Comparison of ENCODE assay signal across 8 cellular contexts in the genomic region with DNA sequence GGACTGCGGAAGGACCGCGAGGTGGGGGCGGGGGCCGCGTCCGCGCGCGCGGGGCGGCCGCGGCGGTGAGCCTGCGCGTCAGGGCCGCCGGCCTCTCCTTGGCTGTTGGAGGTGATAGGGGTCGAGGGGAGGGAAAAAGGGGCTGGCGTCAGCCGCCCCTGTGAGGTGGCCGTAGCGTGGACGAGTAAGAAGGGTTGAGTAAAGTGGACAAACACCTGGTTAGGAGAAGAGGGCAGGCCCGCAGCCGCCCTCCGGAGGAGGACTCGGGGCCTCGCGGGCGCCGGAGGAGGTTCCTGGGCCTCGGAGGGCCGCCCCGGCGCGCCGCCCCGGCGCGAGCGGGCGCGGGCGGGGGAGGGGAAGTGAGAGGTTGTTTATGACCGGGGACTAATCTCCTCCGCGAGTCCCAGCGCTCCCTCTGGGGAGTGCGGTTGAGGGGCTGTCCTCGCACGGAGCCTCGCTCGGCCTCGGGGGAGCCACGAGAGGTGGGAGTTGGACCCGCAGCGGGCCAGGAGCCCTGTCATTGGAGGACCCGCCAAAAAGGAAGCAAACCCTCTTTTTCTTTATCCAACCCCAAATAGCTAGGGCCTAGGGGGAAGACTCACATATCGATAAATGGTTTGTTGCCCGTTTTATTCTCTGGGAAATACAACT. TPM values are rescaled to one million over a fixed set of nuclear protein-coding genes. Genes with fewer than 3 reads are reported as not detected.
A peak's percentile ranks its signal among the peaks of the same experiment; 100 is the strongest.
DNase-seq lines count a peak whose midpoint lies in the region; ATAC-seq lines count a peak whose summit lies in the region.

No MANE protein-coding gene starts in this region.

- intact Hi-C loops in dendritic cell treated with granulocyte-macrophage colony-stimulating factor and Interleukin-4, amounts not matched to agents 40 ng/mL and 50 ng/mL, for 4 days (cut with micrococcal nuclease) = loop anchor here (1.0 to 5.0 kb wide), 3 partner anchors 109 to 349 kb away; a partner anchor contains a TSS

- DNase-seq in NCI-H146 treated with DMSO at 0.1 percent for 48 hours (lab: John Stamatoyannopoulos, UW; ENCODE audit: unreplicated experiment) = peak; percentile 85
- DNase-seq in NCI-H146 (lab: John Stamatoyannopoulos, UW) = no peak
- peak; percentile 53 to 65 for DNase-seq in NCI-H187 (lab: John Stamatoyannopoulos, UW)
- DNase-seq in activated CD4-positive, alpha-beta T cell treated with anti-CD3 and anti-CD28 coated beads for 48 hours = peak; percentile 85
- peak; percentile 93 for DNase-seq in mesenteric fat pad (ENCODE audit: low spot score)
- DNase-seq in stimulated activated CD8-positive, alpha-beta memory T cell treated with anti-CD3 and anti-CD28 coated beads, Interleukin-12 subunit alpha, Interleukin-12 subunit beta, amount 100 ng/mL, for 24 hours (ENCODE audit: extremely low read depth) = peak; percentile 61

- peaks cover 38% of the 10 kb centered on the region for H3K4me1 Mint-ChIP-seq in dendritic cell treated with granulocyte-macrophage colony-stimulating factor and Interleukin-4, amounts not matched to agents 40 ng/mL and 50 ng/mL, for 4 days (ENCODE audit: low read depth)

- peak overlapping the region; percentile 93 for H3K4me3 Mint-ChIP-seq in dendritic cell treated with granulocyte-macrophage colony-stimulating factor and Interleukin-4, amounts not matched to agents 40 ng/mL and 50 ng/mL, for 4 days

- H3K9me3 Mint-ChIP-seq in dendritic cell treated with granulocyte-macrophage colony-stimulating factor and Interleukin-4, amounts not matched to agents 40 ng/mL and 50 ng/mL, for 4 days = peaks cover 8% of the 10 kb centered on the region

- H3K27ac Mint-ChIP-seq in dendritic cell treated with granulocyte-macrophage colony-stimulating factor and Interleukin-4, amounts not matched to agents 40 ng/mL and 50 ng/mL, for 4 days = peak overlapping the region; percentile 97

- no peaks in the 10 kb centered on the region for H3K27me3 Mint-ChIP-seq in dendritic cell treated with granulocyte-macrophage colony-stimulating factor and Interleukin-4, amounts not matched to agents 40 ng/mL and 50 ng/mL, for 4 days

- H3K36me3 Mint-ChIP-seq in dendritic cell treated with granulocyte-macrophage colony-stimulating factor and Interleukin-4, amounts not matched to agents 40 ng/mL and 50 ng/mL, for 4 days (ENCODE audit: low read depth) = peaks cover 65% of the 10 kb centered on the region

- peak; percentile 47 for ATAC-seq in HG02798 (IDR thresholded peaks at IDR 0.05; ENCODE audit: poor library complexity, unreplicated experiment)

RNA-seq across cellular contexts. Expression of a gene that starts 0.6 kb away (rescaled TPM):
- 39.8 TPM for total RNA-seq in mesenteric fat pad
